In the genomic region with DNA sequence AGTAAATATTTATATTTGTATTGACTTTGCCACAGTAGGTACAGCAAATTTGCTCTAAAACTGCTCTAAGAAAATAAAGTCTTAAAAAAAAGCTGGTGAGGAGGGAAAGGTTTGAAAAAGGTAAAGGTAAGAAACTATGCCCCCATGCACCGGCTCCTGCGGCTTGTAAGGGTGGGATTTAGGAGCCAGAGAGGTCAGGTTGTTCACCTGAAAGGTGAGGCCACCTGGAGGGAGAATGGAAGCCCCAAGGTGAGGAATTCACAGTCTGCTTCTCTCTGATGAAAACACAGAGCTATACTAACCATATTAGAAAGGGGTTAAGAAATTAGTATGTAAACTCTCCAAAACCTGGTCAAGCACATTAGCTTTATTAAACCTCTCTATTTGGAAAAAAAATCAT, we compare ENCODE assay signal across 11 cellular contexts. TPM values are rescaled to one million over a fixed set of nuclear protein-coding genes. Genes with fewer than 3 reads are reported as not detected.
"Had no signal": no experiment of that assay in that cellular context is flagged by ENCODE, and none has a peak within 500 bp of the region (broad histone marks: within the 10 kb centered on the region; RNA-seq: fewer than 3 reads in every experiment).

No MANE protein-coding gene starts in this region.

- H3K27ac ChIP-seq: HL-60, KMS-11 had no signal

- H3K27me3 Mint-ChIP-seq: IgD-negative memory B cell had no signal

- H3K9ac ChIP-seq: KMS-11 had no signal

- H3K36me3 ChIP-seq: HAP-1 had no signal

- H3K9me3 Mint-ChIP-seq: HFFc6, IgD-negative memory B cell had no signal

- DNase-seq: GOT3, H7, HFFc6, KBM-7 had no signal

- H3K4me1 ChIP-seq: HAP-1 had no signal

- H3K4me3 Mint-ChIP-seq: HFFc6 had no signal

- ATAC-seq: HCT116, HepG2 had no signal

- H3K9me3 ChIP-seq: HAP-1 had no signal

- H3K4me2 ChIP-seq: KMS-11 had no signal

- H3K27ac Mint-ChIP-seq: HFFc6 had no signal

- H3K4me3 ChIP-seq: HAP-1 had no signal

RNA-seq across cellular contexts. Expression of gene CPM, which starts 31.8 kb away (rescaled TPM):
- total RNA-seq: HepG2, HT1080 had no signal
- polyA plus RNA-seq: HepG2 had no signal
